ENCODE assay signal across 8 cellular contexts in genomic region chrX:107119281-107119680, GRCh38. TPM values are rescaled to one million over a fixed set of nuclear protein-coding genes. Genes with fewer than 3 reads are reported as not detected.
DNase-seq lines count a peak whose midpoint lies in the region; ATAC-seq and TF ChIP-seq lines count a peak whose summit lies in the region.

No MANE protein-coding gene starts in this region.

- TF ChIP-seq CTCF in DOHH2 (IDR thresholded peaks at IDR 0.05; ENCODE audit: low read depth, low read length, poor library complexity, severe bottlenecking) (no peak), OCI-LY1 (IDR thresholded peaks at IDR 0.05; ENCODE audit: low read length) (no peak)

- H3K9me2 ChIP-seq in DOHH2 (replicated peaks; ENCODE audit: control insufficient read depth, low read length) (no peaks in the 10 kb centered on the region), OCI-LY1 (ENCODE audit: low read depth, low read length) (no peaks in the 10 kb centered on the region)

- no peak overlapping the region for H3K18ac ChIP-seq in neuronal stem cell (ENCODE audit: low read length)

- no peaks in the 10 kb centered on the region for H4K20me1 ChIP-seq in DOHH2 (ENCODE audit: control insufficient read depth, insufficient read depth, low read depth, low read length)
- no peaks in the 10 kb centered on the region for H4K20me1 ChIP-seq in OCI-LY1 (ENCODE audit: insufficient read depth, low read length)

- no peaks in the 10 kb centered on the region for H3F3A ChIP-seq in DOHH2 (ENCODE audit: control insufficient read depth, insufficient read depth)
- no peaks in the 10 kb centered on the region for H3F3A ChIP-seq in OCI-LY1 (ENCODE audit: insufficient read depth, low read length)

- no CpG with 5 or more reads among the region's 1 CpG for WGBS in neuronal stem cell (ENCODE audit: extremely low coverage in 2 of 2, insufficient read length in 2 of 2, insufficient replicate concordance in 1 of 2), 2 donors

- H3K9me3 ChIP-seq in DOHH2 (ENCODE audit: control insufficient read depth, insufficient read depth, low read length) (no peaks in the 10 kb centered on the region), OCI-LY1 (ENCODE audit: low read length) (no peaks in the 10 kb centered on the region), duodenal mucosa (ENCODE audit: control insufficient read depth in 1 of 2, low read length in 2 of 2) (no peaks in the 10 kb centered on the region), neuronal stem cell (replicated peaks in 1 of 2; ENCODE audit: control insufficient read depth in 2 of 2, insufficient read depth in 1 of 2, low read depth in 1 of 2, low read length in 2 of 2) (no peaks in the 10 kb centered on the region), SJCRH30 (replicated peaks) (no peaks in the 10 kb centered on the region)

- no peak overlapping the region for H3K14ac ChIP-seq in neuronal stem cell (ENCODE audit: low read length)

- no peak for ATAC-seq in HG02870 (IDR thresholded peaks at IDR 0.05; ENCODE audit: unreplicated experiment)

- H3K27me3 ChIP-seq in DOHH2 (ENCODE audit: control insufficient read depth, low read length): no peaks in the 10 kb centered on the region
- H3K27me3 ChIP-seq in OCI-LY1 (ENCODE audit: insufficient read depth, low read length): no peaks in the 10 kb centered on the region
- no peaks in the 10 kb centered on the region for H3K27me3 ChIP-seq in duodenal mucosa (ENCODE audit: control insufficient read depth in 1 of 2, insufficient read depth in 2 of 2, low read length in 2 of 2)
- H3K27me3 ChIP-seq in neuronal stem cell (ENCODE audit: control insufficient read depth in 3 of 3, insufficient read depth in 3 of 3, low read depth in 1 of 3, low read length in 3 of 3): no peaks in the 10 kb centered on the region
- no peaks in the 10 kb centered on the region for H3K27me3 ChIP-seq in SJCRH30

- no peak overlapping the region for H2BK120ac ChIP-seq in neuronal stem cell (ENCODE audit: low read depth, low read length)

- H3K27ac ChIP-seq in DOHH2 (ENCODE audit: low read depth, low read length) (no peak overlapping the region), OCI-LY1 (ENCODE audit: low read depth, low read length, poor library complexity, severe bottlenecking) (no peak overlapping the region), duodenal mucosa (ENCODE audit: low read depth, low read length) (no peak overlapping the region), neuronal stem cell (replicated peaks; ENCODE audit: low read length) (no peak overlapping the region), SJCRH30 (no peak overlapping the region)

- no peak overlapping the region for H4K8ac ChIP-seq in neuronal stem cell (ENCODE audit: low read depth, low read length)

- H2BK12ac ChIP-seq in neuronal stem cell (ENCODE audit: low read length): no peak overlapping the region

- peak overlapping the region; percentile 50 for H3K4me2 ChIP-seq in DOHH2 (ENCODE audit: low read length)
- H3K4me2 ChIP-seq in OCI-LY1 (ENCODE audit: low read length): peak overlapping the region; percentile 77
- H3K4me2 ChIP-seq in neuronal stem cell (ENCODE audit: insufficient read depth, low read length, poor library complexity, severe bottlenecking): no peak overlapping the region

- H2AK5ac ChIP-seq in neuronal stem cell (ENCODE audit: low read depth, low read length): no peak overlapping the region

- no peak overlapping the region for H3K23ac ChIP-seq in neuronal stem cell (ENCODE audit: low read depth, low read length, poor library complexity)

- H3K36me3 ChIP-seq in DOHH2 (ENCODE audit: control insufficient read depth, low read length): peaks cover 23% of the 10 kb centered on the region
- H3K36me3 ChIP-seq in OCI-LY1 (ENCODE audit: insufficient read depth, low read length): peaks cover 23% of the 10 kb centered on the region
- peaks cover 9 to 17% of the 10 kb centered on the region in 2 donors for H3K36me3 ChIP-seq in duodenal mucosa (ENCODE audit: control insufficient read depth in 1 of 2, insufficient read depth in 2 of 2, low read length in 2 of 2)
- peaks cover 5 to 26% of the 10 kb centered on the region in 2 donors for H3K36me3 ChIP-seq in neuronal stem cell (replicated peaks in 1 of 2; ENCODE audit: control insufficient read depth in 2 of 2, insufficient read depth in 2 of 2, low read length in 2 of 2)
- H3K36me3 ChIP-seq in SJCRH30: peaks cover 6% of the 10 kb centered on the region

- DNase-seq in neuronal stem cell (ENCODE audit: low spot score) (no peak), amygdala (lab: John Stamatoyannopoulos, UW) (no peak), SJCRH30 (no peak), C1 segment of cervical spinal cord (lab: John Stamatoyannopoulos, UW) (no peak)

- no peak overlapping the region for H2BK5ac ChIP-seq in neuronal stem cell (ENCODE audit: low read length)

- H2AFZ ChIP-seq in OCI-LY1 (ENCODE audit: low read length) (peak overlapping the region; percentile 96), neuronal stem cell (ENCODE audit: low read length) (peak overlapping the region; percentile 85)

- peaks cover 2% of the 10 kb centered on the region for H3K79me1 ChIP-seq in neuronal stem cell (ENCODE audit: low read depth, low read length)

- peak overlapping the region; percentile 85; the same call in 1 of the 2 replicates for H3K4me3 ChIP-seq in DOHH2 (ENCODE audit: low read length)
- H3K4me3 ChIP-seq in OCI-LY1 (ENCODE audit: low read depth, low read length, poor library complexity, severe bottlenecking): peak overlapping the region; percentile 96
- peak overlapping the region; percentile 79 for H3K4me3 ChIP-seq in duodenal mucosa (ENCODE audit: low read depth in 1 of 2, low read length in 2 of 2)
- no peak overlapping the region for H3K4me3 ChIP-seq in neuronal stem cell (ENCODE audit: low read length in 2 of 2)
- no peak overlapping the region for H3K4me3 ChIP-seq in SJCRH30

- H3K79me2 ChIP-seq in DOHH2 (ENCODE audit: control insufficient read depth, low read length): peaks cover 14% of the 10 kb centered on the region
- H3K79me2 ChIP-seq in OCI-LY1 (ENCODE audit: insufficient read depth, low read length): peaks cover 5% of the 10 kb centered on the region; the same call in 1 of the 2 replicates

- peaks cover 9% of the 10 kb centered on the region for H3K4me1 ChIP-seq in DOHH2 (ENCODE audit: control insufficient read depth, low read length)
- H3K4me1 ChIP-seq in OCI-LY1 (ENCODE audit: insufficient read depth, low read length, severe bottlenecking): peaks cover 14% of the 10 kb centered on the region
- peaks cover 5 to 9% of the 10 kb centered on the region in 2 donors for H3K4me1 ChIP-seq in duodenal mucosa (ENCODE audit: control insufficient read depth in 1 of 2, insufficient read depth in 2 of 2, low read length in 2 of 2)
- H3K4me1 ChIP-seq in neuronal stem cell (ENCODE audit: control insufficient read depth in 2 of 2, insufficient read depth in 1 of 2, low read depth in 1 of 2, low read length in 2 of 2): no peaks in the 10 kb centered on the region
- H3K4me1 ChIP-seq in SJCRH30: no peaks in the 10 kb centered on the region

- no peak overlapping the region; the same call in 1 of the 2 replicates for H3K9ac ChIP-seq in OCI-LY1 (ENCODE audit: low read length)
- H3K9ac ChIP-seq in duodenal mucosa (ENCODE audit: low read depth in 1 of 2, low read length in 2 of 2): no peak overlapping the region
- no peak overlapping the region for H3K9ac ChIP-seq in neuronal stem cell (ENCODE audit: low read depth, low read length, poor library complexity)

- no peak overlapping the region for H4K91ac ChIP-seq in neuronal stem cell (ENCODE audit: low read depth, low read length, poor library complexity)

- H2BK15ac ChIP-seq in neuronal stem cell (ENCODE audit: low read length): no peak overlapping the region

- H3K4ac ChIP-seq in neuronal stem cell (ENCODE audit: low read length): no peak overlapping the region

RNA-seq across cellular contexts. Expression of gene RBM41, which starts 0.7 kb away (rescaled TPM):
- polyA plus RNA-seq in neuronal stem cell (2013, experiment 1 of 2): 13.7 TPM
- polyA plus RNA-seq in neuronal stem cell (2013, experiment 2 of 2): 14.0 TPM
- total RNA-seq in SJCRH30 (2014; rRNA removed; shearing (Covaris generic)): 7.9 and 10.8 TPM in 2 replicates

Comparison
In these comparisons a context has a peak if more than half of its experiments do, and no peak if none do; other contexts are left out.
1. H3K4me3 ChIP-seq: peak in DOHH2 (single experiment), OCI-LY1 (single experiment) and duodenal mucosa (2 of 2); none in neuronal stem cell (0 of 2) and SJCRH30 (single experiment).